24 cellular contexts compared by ENCODE assay signal in genomic region chr16:48086422-48086821, GRCh38.
"Had no signal": no experiment of that assay in that cellular context is flagged by ENCODE, and none has a peak within 500 bp of the region (broad histone marks: within the 10 kb centered on the region; RNA-seq: fewer than 3 reads in every experiment).

No MANE protein-coding gene starts in this region.

- H3K4me1 ChIP-seq: lower lobe of right lung, neural progenitor cell, right lobe of liver, suprapubic skin, tibial artery, upper lobe of right lung had no signal

- H3K9me3 ChIP-seq: lower lobe of right lung, neutrophil, ovary, right lobe of liver, suprapubic skin, thoracic aorta, tibial artery, upper lobe of right lung had no signal

- H3K27me3 ChIP-seq: neural progenitor cell, ovary, right lobe of liver, suprapubic skin, upper lobe of right lung had no signal

- ATAC-seq: naive thymus-derived CD8-positive, alpha-beta T cell; right lobe of liver had no signal

- DNase-seq: hypothalamus; immature natural killer cell; kidney; lower lobe of right lung; mammary epithelial cell; mesenchymal stem cell; naive thymus-derived CD8-positive, alpha-beta T cell; occipital lobe; ovary; retina; right lobe of liver; stimulated activated CD4-positive, alpha-beta T cell treated with anti-CD3 and anti-CD28 coated beads, Interleukin-12 subunit alpha, Interleukin-12 subunit beta, amount 100 ng/mL, for 4 hours; stimulated activated CD4-positive, alpha-beta T cell treated with anti-CD3 and anti-CD28 coated beads, Interleukin-15, amount 100 ng/mL, for 24 hours; stimulated activated CD4-positive, alpha-beta T cell treated with anti-CD3 and anti-CD28 coated beads, Interleukin-2, amount 100 ng/mL, for 24 hours; stimulated activated CD4-positive, alpha-beta T cell treated with anti-CD3 and anti-CD28 coated beads, Interleukin-4, amount 100 ng/mL, for 1 hour; stimulated activated naive CD4-positive, alpha-beta T cell; tibial artery; trophoblast cell; upper lobe of right lung had no signal

- H3K27ac ChIP-seq: lower lobe of right lung, neural progenitor cell, neutrophil, ovary, right lobe of liver, skin epidermis, suprapubic skin, thoracic aorta, tibial artery, upper lobe of right lung had no signal

- H3K36me3 ChIP-seq: lower lobe of right lung, neural progenitor cell, neutrophil, ovary, right lobe of liver, suprapubic skin, thoracic aorta, tibial artery, upper lobe of right lung had no signal

- H3K4me3 ChIP-seq: lower lobe of right lung, neural progenitor cell, ovary, right lobe of liver, skin epidermis, suprapubic skin, thoracic aorta, tibial artery, upper lobe of right lung had no signal
